ENCODE assay signal across 16 cellular contexts in genomic region chr2:156457523-156458228, GRCh38. TPM values are rescaled to one million over a fixed set of nuclear protein-coding genes. Genes with fewer than 3 reads are reported as not detected.
DNase-seq lines count a peak whose midpoint lies in the region; ATAC-seq and TF ChIP-seq lines count a peak whose summit lies in the region.
"Had no signal": no experiment of that assay in that cellular context is flagged by ENCODE, and none has a peak within 500 bp of the region (broad histone marks: within the 10 kb centered on the region; RNA-seq: fewer than 3 reads in every experiment).

No MANE protein-coding gene starts in this region.

- in situ Hi-C loops in mammary epithelial cell (cut with MboI; ENCODE audit: low sequenced_read_pairs in 2 of 2): no loop called here

- no peak for DNase-seq in MCF 10A (ENCODE audit: unreplicated experiment)
- no peak for DNase-seq in mammary epithelial cell
- DNase-seq in medulla oblongata (ENCODE audit: extremely low spot score): peak; percentile 54
- no peak for DNase-seq in upper lobe of right lung
- DNase-seq in NCI-H774 (lab: John Stamatoyannopoulos, UW): no peak
- DNase-seq: activated CD4-positive, alpha-beta T cell treated with anti-CD3 and anti-CD28 coated beads for 1 hour; activated naive CD4-positive, alpha-beta T cell; Karpas-422; right lobe of liver; stimulated activated CD4-positive, alpha-beta T cell treated with anti-CD3 and anti-CD28 coated beads, Interleukin-1b, Interleukin-23, amount 100 ng/mL, for 48 hours; testis had no signal

- no peaks in the 10 kb centered on the region for H4K20me1 ChIP-seq in mammary epithelial cell (ENCODE audit: insufficient read depth, low read length)

- ATAC-seq in upper lobe of right lung (peak; percentile 30), HG02588 (IDR thresholded peaks at IDR 0.05; ENCODE audit: unreplicated experiment) (no peak), HG03196 (IDR thresholded peaks at IDR 0.05; ENCODE audit: unreplicated experiment) (no peak)

- POLR2A ChIA-PET in MCF 10A (lab: Yijun Ruan, JAX): interaction anchor here (1.0 to 1.8 kb wide), 5 partner anchors 15 to 123 kb away, joined by 3 to 7 read pairs (median 4); no protein-coding TSS in a partner anchor

- H3K9me3 Mint-ChIP-seq in MCF 10A (ENCODE audit: unreplicated experiment): no peaks in the 10 kb centered on the region

- H3K36me3 ChIP-seq in mammary epithelial cell (ENCODE audit: insufficient read depth, low read length): no peaks in the 10 kb centered on the region
- H3K36me3 ChIP-seq in upper lobe of right lung: no peaks in the 10 kb centered on the region
- H3K36me3 ChIP-seq: right lobe of liver had no signal

- dilution Hi-C loops in mammary epithelial cell (cut with HindIII; ENCODE audit: low sequenced_read_pairs): no loop called here

- no peak overlapping the region for H2AFZ ChIP-seq in mammary epithelial cell (ENCODE audit: low read depth, low read length)

- H3K4me1 ChIP-seq in mammary epithelial cell (ENCODE audit: insufficient read depth, low read length) (peaks cover 14% of the 10 kb centered on the region), upper lobe of right lung (peaks cover 15% of the 10 kb centered on the region)
- H3K4me1 ChIP-seq: testis had no signal

- no peaks in the 10 kb centered on the region for H3K27me3 Mint-ChIP-seq in MCF 10A (ENCODE audit: insufficient read depth, unreplicated experiment)

- CTCF ChIA-PET in MCF 10A (lab: Yijun Ruan, JAX): interaction anchor here (1.7 kb wide), 1 partner anchor 20 kb away, joined by 3 read pairs; no protein-coding TSS in a partner anchor
- CTCF ChIA-PET in mammary epithelial cell (lab: Charles Lee; ENCODE audit: low non-redundant PET): interaction anchor here (0.6 kb wide), 1 partner anchor 123 kb away, joined by 3 read pairs; no protein-coding TSS in a partner anchor

- H3K27me3 ChIP-seq in mammary epithelial cell (ENCODE audit: insufficient read depth, low read length) (no peaks in the 10 kb centered on the region), upper lobe of right lung (no peaks in the 10 kb centered on the region)
- H3K27me3 ChIP-seq: right lobe of liver, testis had no signal

- H3K27ac ChIP-seq in mammary epithelial cell (ENCODE audit: insufficient read depth, low read depth, low read length) (no peak overlapping the region), cingulate gyrus (ENCODE audit: low read depth, low read length) (peak overlapping the region; percentile 4), upper lobe of right lung (no peak overlapping the region)
- H3K27ac ChIP-seq: right lobe of liver, testis had no signal

- no peak overlapping the region for H3K4me3 ChIP-seq in mammary epithelial cell (replicated peaks in 1 of 3; ENCODE audit: insufficient read depth in 1 of 3, low read depth in 2 of 3, low read length in 3 of 3)
- no peak overlapping the region for H3K4me3 ChIP-seq in upper lobe of right lung
- H3K4me3 ChIP-seq: right lobe of liver, testis had no signal

- BruUV-seq in MCF 10A (replicated peaks; lab: Mats Ljungman, UMichigan) (no TSS peak), mammary epithelial cell (replicated peaks; lab: Mats Ljungman, UMichigan) (no TSS peak)

- H3K4me3 Mint-ChIP-seq in MCF 10A (ENCODE audit: unreplicated experiment): peak overlapping the region; percentile 42
- H3K4me3 Mint-ChIP-seq: nephron; T-helper 2 cell treated with Interferon-gamma antibody and Interleukin-4, amounts not matched to agents 5 μg/mL and 100 μg/mL, for 36 hours had no signal

- H3K4me1 Mint-ChIP-seq in MCF 10A (ENCODE audit: insufficient read depth, unreplicated experiment): peaks cover 38% of the 10 kb centered on the region
- H3K4me1 Mint-ChIP-seq: nephron had no signal

- TF ChIP-seq CTCF in MCF 10A (IDR thresholded peaks at IDR 0.05; ENCODE audit: unreplicated experiment): no peak
- TF ChIP-seq CTCF in mammary epithelial cell (conservative IDR thresholded peaks at IDR 0.05 in 1 of 2, IDR thresholded peaks at IDR 0.05 in 1 of 2; ENCODE audit: extremely low read depth in 1 of 2, insufficient read depth in 1 of 2, low read depth in 1 of 2, low read length in 2 of 2): no peak
- no peak for TF ChIP-seq CTCF in upper lobe of right lung (IDR thresholded peaks at IDR 0.05)

- intact Hi-C loops in MCF 10A (cut with micrococcal nuclease) (no loop called here), mammary epithelial cell (cut with micrococcal nuclease) (no loop called here), upper lobe of right lung (cut with DNase I) (no loop called here)

- peaks cover 70% of the 10 kb centered on the region for H3K79me2 ChIP-seq in mammary epithelial cell (ENCODE audit: insufficient read depth, low read length)

- H3K36me3 Mint-ChIP-seq in MCF 10A (ENCODE audit: insufficient read depth, unreplicated experiment): no peaks in the 10 kb centered on the region

- H3K27ac Mint-ChIP-seq in MCF 10A (ENCODE audit: low read depth, unreplicated experiment): peak overlapping the region; percentile 87
- H3K27ac Mint-ChIP-seq: nephron; T-helper 2 cell treated with Interferon-gamma antibody and Interleukin-4, amounts not matched to agents 5 μg/mL and 100 μg/mL, for 36 hours had no signal

- H3K9me3 ChIP-seq in mammary epithelial cell (replicated peaks; ENCODE audit: insufficient read depth, low read length): no peaks in the 10 kb centered on the region
- no peaks in the 10 kb centered on the region for H3K9me3 ChIP-seq in upper lobe of right lung
- H3K9me3 ChIP-seq: right lobe of liver, testis had no signal

- no peak overlapping the region for H3K9ac ChIP-seq in mammary epithelial cell (ENCODE audit: insufficient read depth, low read length)

- H3K4me2 ChIP-seq in mammary epithelial cell (ENCODE audit: insufficient read depth, low read depth, low read length): no peak overlapping the region

- 78% methylated on average over 6 of the region's 6 CpGs for WGBS in mammary epithelial cell (ENCODE audit: low coverage, missing lambda C conversion rate)

RNA-seq across cellular contexts. Expression of gene GPD2, which starts 21.5 kb away (rescaled TPM):
- total RNA-seq in MCF 10A (2022): 37.4 and 62.5 TPM in 2 replicates
- 10 to 100 TPM; 30.0 to 39.3 TPM for total RNA-seq in mammary epithelial cell
- 17.2 TPM for polyA plus RNA-seq in mammary epithelial cell
- polyA minus RNA-seq in mammary epithelial cell: 58.2 TPM
- 41.9 TPM for total RNA-seq in upper lobe of right lung
